In the genomic region with DNA sequence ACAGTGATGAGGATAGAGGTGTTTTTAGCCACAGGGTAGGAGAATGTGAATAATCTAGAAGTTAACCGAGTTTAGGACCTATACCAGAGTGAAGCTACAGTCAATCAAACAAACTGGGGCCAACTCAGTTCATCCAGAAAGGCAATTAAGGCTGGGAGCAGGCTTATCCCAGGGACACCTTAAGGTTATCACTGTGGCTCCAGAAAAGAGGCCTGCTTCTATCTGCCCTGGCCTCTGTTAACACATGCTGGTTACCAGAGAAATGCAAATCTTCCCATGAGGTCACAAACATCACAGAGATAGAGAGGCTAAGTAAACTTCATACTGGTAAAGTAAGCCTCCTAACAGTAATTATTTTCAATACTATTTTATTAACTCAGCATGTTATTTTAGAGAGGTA, we compare ENCODE assay signal across 1 cellular context.
TF ChIP-seq lines count a peak whose summit lies in the region.

No MANE protein-coding gene starts in this region.

TF ChIP-seq in WTC11, 78 proteins besides CTCF, POLR2A, EP300 and RAD21 (continued from another document):
- no peak for TF ChIP-seq AR (CRISPR knock-in tag; IDR thresholded peaks at IDR 0.05)
- no peak for TF ChIP-seq ESRRA (CRISPR knock-in tag; IDR thresholded peaks at IDR 0.05; ENCODE audit: borderline replicate concordance)
- no peak for TF ChIP-seq OVOL2 (CRISPR knock-in tag; IDR thresholded peaks at IDR 0.05; ENCODE audit: borderline replicate concordance)
- no peak for TF ChIP-seq HMGA2 (CRISPR knock-in tag; IDR thresholded peaks at IDR 0.05)
- no peak for TF ChIP-seq FOXP1 (CRISPR knock-in tag; IDR thresholded peaks at IDR 0.05; ENCODE audit: borderline replicate concordance)
- TF ChIP-seq CBFB (CRISPR knock-in tag; IDR thresholded peaks at IDR 0.05; ENCODE audit: low read depth), result no peak
TF ChIP-seq in WTC11: peak in this region for 0.
